In the genomic region with DNA sequence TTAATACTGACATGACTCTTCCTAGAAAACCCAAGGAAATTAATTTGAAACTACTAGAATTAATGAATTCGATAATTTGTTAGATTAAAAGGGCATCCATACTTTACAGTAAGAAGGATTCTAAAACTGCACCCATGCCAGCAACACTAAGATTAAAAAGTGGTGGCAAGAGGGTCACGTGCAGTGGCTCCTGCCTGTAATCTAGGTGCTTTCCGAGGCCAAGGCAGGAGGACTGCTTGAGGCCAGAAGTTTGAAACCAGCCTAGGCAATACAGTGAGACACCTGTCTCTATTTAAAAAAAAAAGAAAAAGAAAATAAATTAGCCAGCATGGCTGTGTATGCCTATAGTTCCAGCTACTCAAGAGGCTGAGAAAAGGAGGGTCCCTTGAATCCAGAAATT, we compare ENCODE assay signal across 25 cellular contexts. TPM values are rescaled to one million over a fixed set of nuclear protein-coding genes. Genes with fewer than 3 reads are reported as not detected.
DNase-seq lines count a peak whose midpoint lies in the region; ATAC-seq, FAIRE-seq and TF ChIP-seq lines count a peak whose summit lies in the region.
"Had no signal": no experiment of that assay in that cellular context is flagged by ENCODE, and none has a peak within 500 bp of the region (broad histone marks: within the 10 kb centered on the region; RNA-seq: fewer than 3 reads in every experiment).

No MANE protein-coding gene starts in this region.

- H3K36me3 Mint-ChIP-seq in natural killer cell = no peaks in the 10 kb centered on the region
- H3K36me3 Mint-ChIP-seq in natural killer cell treated with Interleukin-12 subunit alpha and Interleukin-12 subunit beta and Interleukin-15 and Interleukin-18, amount 100 ng/mL, for 72 hours = no peaks in the 10 kb centered on the region
- H3K36me3 Mint-ChIP-seq in neural progenitor cell = peaks cover 6% of the 10 kb centered on the region
- H3K36me3 Mint-ChIP-seq: CD8-positive, alpha-beta T cell had no signal

- no peak for TF ChIP-seq POLR2A in GM12878 (IDR thresholded peaks at IDR 0.05; ENCODE audit: low read depth, low read length)
- no peak for TF ChIP-seq POLR2A in testis (IDR thresholded peaks at IDR 0.05)

- DNase-seq in natural killer cell (no peak), GM12878 (ENCODE audit: low read depth, low spot score) (no peak), neural progenitor cell (ENCODE audit: low spot score) (no peak), testis (peak; percentile 13), SW480 (ENCODE audit: low spot score) (no peak), H7 (no peak)
- no peak for DNase-seq in natural killer cell treated with Interleukin-12 subunit alpha and Interleukin-12 subunit beta and Interleukin-15 and Interleukin-18, amount 100 ng/mL, for 72 hours (ENCODE audit: low spot score)
- DNase-seq in stimulated activated CD4-positive, alpha-beta T cell treated with anti-CD3 and anti-CD28 coated beads, Interleukin-1b, Interleukin-23, amount 100 ng/mL, for 48 hours = no peak
- DNase-seq: AML-193; Caco-2; Calu3; CD4-positive, alpha-beta T cell; CD8-positive, alpha-beta T cell; DMS79 treated with DMSO at 0.1 percent for 48 hours; EL; GDM1 had no signal

- H3K27ac ChIP-seq in GM12878 (ENCODE audit: control insufficient read depth, insufficient read depth) = no peak overlapping the region
- H3K27ac ChIP-seq in neural progenitor cell = no peak overlapping the region
- H3K27ac ChIP-seq in testis = no peak overlapping the region
- H3K27ac ChIP-seq: 22Rv1; A549; BLaER1 treated with 17β-estradiol and CSF1 and Interleukin-3, amounts not matched to agents 10 nM and 100 nM; C4-2B had no signal

- H3K9me3 ChIP-seq in GM12878 (replicated peaks; ENCODE audit: control insufficient read depth, insufficient read depth, low read length) = no peaks in the 10 kb centered on the region
- no peaks in the 10 kb centered on the region for H3K9me3 ChIP-seq in neural progenitor cell (ENCODE audit: low read depth)
- no peaks in the 10 kb centered on the region for H3K9me3 ChIP-seq in testis
- H3K9me3 ChIP-seq: A549; BLaER1 treated with 17β-estradiol and CSF1 and Interleukin-3, amounts not matched to agents 10 nM and 100 nM; Caco-2 had no signal

- no peak for TF ChIP-seq RAD21 in GM12878 (IDR thresholded peaks at IDR 0.05; ENCODE audit: insufficient read depth, low read depth, low read length)

- 68% methylated on average over 3 of the region's 3 CpGs for WGBS in GM12878 (ENCODE audit: insufficient coverage, insufficient replicate concordance, low lambda C conversion rate, missing lambda C conversion rate)
- WGBS in testis, 2 donors = 75 to 76% methylated on average over 3 of the region's 3 CpGs

- H3K4me3 Mint-ChIP-seq in natural killer cell (peak overlapping the region; percentile 9), neural progenitor cell (no peak overlapping the region)
- H3K4me3 Mint-ChIP-seq in natural killer cell treated with Interleukin-12 subunit alpha and Interleukin-12 subunit beta and Interleukin-15 and Interleukin-18, amount 100 ng/mL, for 72 hours = no peak overlapping the region
- H3K4me3 Mint-ChIP-seq: B cell; CD4-positive, alpha-beta T cell; CD8-positive, alpha-beta T cell had no signal

- no peak for FAIRE-seq in GM12878 (lab: Jason Lieb, UNC)
- FAIRE-seq: A549, D721Med, GM12891, GM18507, GM19239 had no signal

- H3K27me3 ChIP-seq in GM12878 (replicated peaks in 1 of 2; ENCODE audit: control insufficient read depth in 2 of 2, insufficient read depth in 2 of 2, low read length in 1 of 2) = no peaks in the 10 kb centered on the region
- no peaks in the 10 kb centered on the region for H3K27me3 ChIP-seq in neural progenitor cell
- H3K27me3 ChIP-seq in testis = no peaks in the 10 kb centered on the region
- H3K27me3 ChIP-seq in H7 (ENCODE audit: control insufficient read depth, insufficient read depth, low read length) = no peaks in the 10 kb centered on the region
- H3K27me3 ChIP-seq: BLaER1 treated with 17β-estradiol and CSF1 and Interleukin-3, amounts not matched to agents 10 nM and 100 nM had no signal

- no TSS peak for BruUV-seq in GM12878 (replicated peaks; lab: Mats Ljungman, UMichigan)

- H3K4me1 ChIP-seq in GM12878 (ENCODE audit: control insufficient read depth, insufficient read depth, low read length) = peaks cover 9% of the 10 kb centered on the region
- H3K4me1 ChIP-seq in neural progenitor cell = peaks cover 10% of the 10 kb centered on the region
- no peaks in the 10 kb centered on the region for H3K4me1 ChIP-seq in testis
- H3K4me1 ChIP-seq: Caco-2 had no signal

- H3K9ac ChIP-seq in GM12878 (ENCODE audit: control insufficient read depth, insufficient read depth, low read length) (no peak overlapping the region), neural progenitor cell (no peak overlapping the region)
- H3K9ac ChIP-seq: BLaER1 treated with 17β-estradiol and CSF1 and Interleukin-3, amounts not matched to agents 10 nM and 100 nM had no signal

- H3K27ac Mint-ChIP-seq in natural killer cell (peak overlapping the region; percentile 65 to 78), neural progenitor cell (no peak overlapping the region)
- H3K27ac Mint-ChIP-seq in natural killer cell treated with Interleukin-12 subunit alpha and Interleukin-12 subunit beta and Interleukin-15 and Interleukin-18, amount 100 ng/mL, for 72 hours = peak overlapping the region in 1 of 2 donors; percentile 48
- H3K27ac Mint-ChIP-seq: B cell; CD4-positive, alpha-beta T cell; CD8-positive, alpha-beta T cell had no signal

- H3K4me3 ChIP-seq in GM12878 (no peak overlapping the region), neural progenitor cell (no peak overlapping the region), testis (no peak overlapping the region), H7 (ENCODE audit: insufficient read depth, low read depth, low read length) (no peak overlapping the region)
- H3K4me3 ChIP-seq: A549; BLaER1 treated with 17β-estradiol and CSF1 and Interleukin-3, amounts not matched to agents 10 nM and 100 nM had no signal

- CTCF ChIA-PET in GM12878 (lab: Yijun Ruan, JAX) = interaction anchor here (0.7 to 3.8 kb wide), 4 partner anchors 15 to 349 kb away, joined by 3 to 13 read pairs (median 4); no protein-coding TSS in a partner anchor

- in situ Hi-C loops in GM12878 (cut with MboI) = no loop called here

- H3K4me1 Mint-ChIP-seq in natural killer cell (peaks cover 37 to 46% of the 10 kb centered on the region in 2 donors), neural progenitor cell (peaks cover 14% of the 10 kb centered on the region)
- peaks cover 33 to 40% of the 10 kb centered on the region in 2 donors for H3K4me1 Mint-ChIP-seq in natural killer cell treated with Interleukin-12 subunit alpha and Interleukin-12 subunit beta and Interleukin-15 and Interleukin-18, amount 100 ng/mL, for 72 hours (ENCODE audit: low read depth in 2 of 2)

- RAD21 ChIA-PET in GM12878 (lab: Charles Lee; ENCODE audit: unreplicated experiment) = interaction anchor here (1.2 to 1.4 kb wide), 3 partner anchors 43 to 348 kb away, joined by 3 to 4 read pairs (median 3); no protein-coding TSS in a partner anchor

- SMC1A ChIA-PET in GM12878 (lab: Charles Lee; ENCODE audit: uncharacterized antibody, unreplicated experiment) = interaction anchor here (0.6 to 5.5 kb wide), 8 partner anchors 10 to 179 kb away, joined by 3 to 25 read pairs (median 4); no protein-coding TSS in a partner anchor

- no peaks in the 10 kb centered on the region for H3K36me3 ChIP-seq in GM12878 (ENCODE audit: control insufficient read depth in 2 of 2, insufficient read depth in 2 of 2, low read length in 1 of 2)
- H3K36me3 ChIP-seq in neural progenitor cell = no peaks in the 10 kb centered on the region
- no peaks in the 10 kb centered on the region for H3K36me3 ChIP-seq in testis (ENCODE audit: low read depth, missing control alignments)
- H3K36me3 ChIP-seq in H7 (replicated peaks; ENCODE audit: control insufficient read depth, insufficient read depth, low read length) = no peaks in the 10 kb centered on the region

- intact Hi-C loops in natural killer cell (cut with micrococcal nuclease) (no loop called here), GM12878 (cut with micrococcal nuclease; ENCODE audit: unreplicated experiment) (loop anchor here (10.0 kb wide), 1 partner anchor 406 kb away; no protein-coding TSS in a partner anchor), testis (cut with DNase I; ENCODE audit: low total_unique reads) (no loop called here)

- H3F3A ChIP-seq in neural progenitor cell (ENCODE audit: low read depth) = no peaks in the 10 kb centered on the region

- no peak overlapping the region for H2AFZ ChIP-seq in GM12878 (ENCODE audit: control insufficient read depth, low read depth, low read length)
- no peak overlapping the region for H2AFZ ChIP-seq in neural progenitor cell (replicated peaks)

- POLR2A ChIA-PET in GM12878 (lab: Charles Lee) = interaction anchor here (0.6 to 1.1 kb wide), 3 partner anchors 15 to 443 kb away, joined by 3 to 4 read pairs (median 3); no protein-coding TSS in a partner anchor

- H3K4me2 ChIP-seq in GM12878 (ENCODE audit: control insufficient read depth, insufficient read depth) (no peak overlapping the region), neural progenitor cell (peak overlapping the region; percentile 34)
- H3K4me2 ChIP-seq: A549 had no signal

- ATAC-seq in natural killer cell (peak in 1 of 3 donors; percentile 31), GM12878 (peak; percentile 65)
- no peak for ATAC-seq in natural killer cell treated with Interleukin-12 subunit alpha and Interleukin-12 subunit beta and Interleukin-15 and Interleukin-18, amount 100 ng/mL, for 72 hours
- ATAC-seq: A549; CD8-positive, alpha-beta T cell had no signal

- TF ChIP-seq CTCF in natural killer cell (IDR thresholded peaks at IDR 0.05) (no peak), GM12878 (IDR thresholded peaks at IDR 0.05 in 2 of 3, conservative IDR thresholded peaks at IDR 0.05 in 1 of 3; ENCODE audit: control insufficient read depth in 2 of 3, extremely low read depth in 1 of 3, insufficient read depth in 1 of 3, low read depth in 3 of 3, low read length in 3 of 3) (no peak), neural progenitor cell (IDR thresholded peaks at IDR 0.05) (no peak), testis (IDR thresholded peaks at IDR 0.05) (no peak)

- H3K27me3 Mint-ChIP-seq in natural killer cell (ENCODE audit: low read depth in 2 of 2) = no peaks in the 10 kb centered on the region
- no peaks in the 10 kb centered on the region for H3K27me3 Mint-ChIP-seq in natural killer cell treated with Interleukin-12 subunit alpha and Interleukin-12 subunit beta and Interleukin-15 and Interleukin-18, amount 100 ng/mL, for 72 hours
- no peaks in the 10 kb centered on the region for H3K27me3 Mint-ChIP-seq in neural progenitor cell (ENCODE audit: insufficient read depth, low read depth)
- H3K27me3 Mint-ChIP-seq: B cell; CD4-positive, alpha-beta T cell had no signal

- H4K20me1 ChIP-seq in GM12878 (ENCODE audit: control insufficient read depth, insufficient read depth) (no peaks in the 10 kb centered on the region), neural progenitor cell (ENCODE audit: low read depth) (peaks cover 67% of the 10 kb centered on the region)

- no peak for TF ChIP-seq EP300 in GM12878 (IDR thresholded peaks at IDR 0.05; ENCODE audit: borderline replicate concordance in 1 of 2, control insufficient read depth in 1 of 2, low read depth in 2 of 2, low read length in 2 of 2)

- H3K79me2 ChIP-seq in GM12878 (ENCODE audit: control insufficient read depth, insufficient read depth, low read length) (peaks cover 8% of the 10 kb centered on the region), neural progenitor cell (ENCODE audit: low read depth) (peaks cover 75% of the 10 kb centered on the region)

- H3K9me3 Mint-ChIP-seq in natural killer cell = no peaks in the 10 kb centered on the region
- H3K9me3 Mint-ChIP-seq in natural killer cell treated with Interleukin-12 subunit alpha and Interleukin-12 subunit beta and Interleukin-15 and Interleukin-18, amount 100 ng/mL, for 72 hours = no peaks in the 10 kb centered on the region
- H3K9me3 Mint-ChIP-seq in neural progenitor cell = no peaks in the 10 kb centered on the region
- H3K9me3 Mint-ChIP-seq: CD4-positive, alpha-beta T cell; CD8-positive, alpha-beta T cell had no signal

RNA-seq across cellular contexts. Expression of a gene that starts 58.2 kb away (rescaled TPM):
- total RNA-seq in natural killer cell (100 to 1,000 TPM; 103 to 121 (median 108) TPM), GM12878 (2014; rRNA removed) (23.3 and 26.5 TPM in 2 replicates), GM12878 (2014; rRNA removed; fragmentation: Illumina TruSeq; extraction: Trizol) (26.6 and 26.7 TPM in 2 replicates), GM12878 (2021) (30.2 and 32.8 TPM in 2 replicates), neural progenitor cell (ENCODE audit: low replicate concordance) (44.2 and 54.1 TPM in 2 replicates), testis (100 to 1,000 TPM; 181 to 293 TPM)
- total RNA-seq in natural killer cell treated with Interleukin-12 subunit alpha and Interleukin-12 subunit beta and Interleukin-15 and Interleukin-18, amount 100 ng/mL, for 72 hours = 10 to 100 TPM; 39.1 to 47.3 TPM
- 88.2 and 88.5 TPM in 2 replicates for total RNA-seq in GM12878 (2013; cell fraction: nucleolus; rRNA removed)
- polyA plus RNA-seq in GM12878 (2011; ENCODE audit: low read depth) = 13.9 TPM
- polyA plus RNA-seq in GM12878 (2011; rRNA removed) (20.4 and 26.5 TPM in 2 replicates), GM12878 (2014; fragmentation: Illumina TruSeq; extraction: Trizol) (25.4 and 25.7 TPM in 2 replicates), GM12878 (2014; fragmentation: Nextera tagmentation; extraction: Ambion mirVana) (10 to 100 TPM; 14.2 to 21.5 TPM), GM12878 (2014; rRNA removed) (12.4 and 13.2 TPM in 2 replicates), GM12878 (2016; fragmentation: Nextera tagmentation; extraction: Ambion mirVana) (10 to 100 TPM; 25.7 to 28.6 TPM), testis (ENCODE audit: insufficient read depth, low read depth, low replicate concordance) (226 TPM)
- polyA plus RNA-seq in GM12878 (2011; cell fraction: cytosol; rRNA removed) = 8.8 and 12.5 TPM in 2 replicates
- polyA plus RNA-seq in GM12878 (2011; cell fraction: nucleus; rRNA removed) = 12.7 and 18.8 TPM in 2 replicates
- 16.8 and 19.6 TPM in 2 replicates for polyA plus RNA-seq in GM12878 (2012)
- 22.7 and 27.8 TPM in 2 replicates for polyA minus RNA-seq in GM12878 (2011; rRNA and poly(A)+ RNA removed)
- polyA minus RNA-seq in GM12878 (2011; cell fraction: cytosol; rRNA and poly(A)+ RNA removed) = 6.7 and 7.4 TPM in 2 replicates
- polyA minus RNA-seq in GM12878 (2011; cell fraction: nucleus; rRNA and poly(A)+ RNA removed) = 19.2 and 25.5 TPM in 2 replicates
- total RNA-seq in H7 (2014; rRNA removed; shearing (Covaris generic)) = 28.4 and 36.6 TPM in 2 replicates
